Comparison of ENCODE assay signal across 1 cellular context in the genomic region with DNA sequence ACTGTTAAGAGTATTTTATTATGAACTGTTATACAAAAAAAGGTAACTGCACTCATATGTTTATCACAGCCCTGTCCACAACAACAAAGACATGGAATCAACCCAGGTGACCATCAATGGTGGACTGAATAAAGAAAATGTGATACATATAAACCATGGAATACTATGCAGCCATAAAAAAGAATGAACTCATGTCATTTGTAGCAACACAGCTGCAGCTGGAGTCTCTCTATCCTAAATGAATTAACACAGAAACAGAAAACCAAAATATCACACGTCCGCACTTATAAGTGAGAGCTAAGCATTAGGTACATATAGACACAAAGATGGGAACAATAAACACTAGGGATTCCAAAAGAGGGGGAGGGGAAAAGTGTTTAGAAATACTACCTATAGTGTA.
TF ChIP-seq lines count a peak whose summit lies in the region.

No MANE protein-coding gene starts in this region.

TF ChIP-seq in K562, 482 proteins besides CTCF, POLR2A, EP300 and RAD21 (continued from another document):
- TF ChIP-seq, protein P1, sequence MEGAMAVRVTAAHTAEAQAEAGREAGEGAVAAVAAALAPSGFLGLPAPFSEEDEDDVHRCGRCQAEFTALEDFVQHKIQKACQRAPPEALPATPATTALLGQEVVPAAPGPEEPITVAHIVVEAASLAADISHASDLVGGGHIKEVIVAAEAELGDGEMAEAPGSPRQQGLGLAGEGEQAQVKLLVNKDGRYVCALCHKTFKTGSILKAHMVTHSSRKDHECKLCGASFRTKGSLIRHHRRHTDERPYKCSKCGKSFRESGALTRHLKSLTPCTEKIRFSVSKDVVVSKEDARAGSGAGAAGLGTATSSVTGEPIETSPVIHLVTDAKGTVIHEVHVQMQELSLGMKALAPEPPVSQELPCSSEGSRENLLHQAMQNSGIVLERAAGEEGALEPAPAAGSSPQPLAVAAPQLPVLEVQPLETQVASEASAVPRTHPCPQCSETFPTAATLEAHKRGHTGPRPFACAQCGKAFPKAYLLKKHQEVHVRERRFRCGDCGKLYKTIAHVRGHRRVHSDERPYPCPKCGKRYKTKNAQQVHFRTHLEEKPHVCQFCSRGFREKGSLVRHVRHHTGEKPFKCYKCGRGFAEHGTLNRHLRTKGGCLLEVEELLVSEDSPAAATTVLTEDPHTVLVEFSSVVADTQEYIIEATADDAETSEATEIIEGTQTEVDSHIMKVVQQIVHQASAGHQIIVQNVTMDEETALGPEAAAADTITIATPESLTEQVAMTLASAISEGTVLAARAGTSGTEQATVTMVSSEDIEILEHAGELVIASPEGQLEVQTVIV (CRISPR knock-in tag; IDR thresholded peaks at IDR 0.05; ENCODE audit: borderline replicate concordance), result no peak
- TF ChIP-seq ZNF444 (CRISPR knock-in tag; IDR thresholded peaks at IDR 0.05), result no peak
- no peak for TF ChIP-seq RAD51 (IDR thresholded peaks at IDR 0.05; ENCODE audit: borderline replicate concordance, low read depth)
- TF ChIP-seq SMARCA4 (IDR thresholded peaks at IDR 0.05), result no peak
- TF ChIP-seq ZNF644 (tag; IDR thresholded peaks at IDR 0.05; ENCODE audit: low read depth), result no peak
- TF ChIP-seq RBM25 (IDR thresholded peaks at IDR 0.05; ENCODE audit: low read depth, low read length, severe bottlenecking), result peak; percentile 52
